Comparison of ENCODE assay signal across 8 cellular contexts in genomic region chr17:58144801-58145200, GRCh38. TPM values are rescaled to one million over a fixed set of nuclear protein-coding genes. Genes with fewer than 3 reads are reported as not detected.
"Had no signal": no experiment of that assay in that cellular context is flagged by ENCODE, and none has a peak within 500 bp of the region (broad histone marks: within the 10 kb centered on the region; RNA-seq: fewer than 3 reads in every experiment).

No MANE protein-coding gene starts in this region.

- H3K27ac Mint-ChIP-seq: IgD-negative memory B cell had no signal

- ATAC-seq: HepG2, K562 had no signal

- H3K4me2 ChIP-seq: KMS-11 had no signal

- H3K4me3 ChIP-seq: K562 had no signal

- FAIRE-seq: HepG2, K562 had no signal

- H3K4me1 Mint-ChIP-seq: IgD-negative memory B cell had no signal

- DNase-seq: IMR-90, KBM-7, KG1 had no signal

- H3K27ac ChIP-seq: HL-60, KMS-11 had no signal

RNA-seq across cellular contexts. Expression of gene OR4D1, which starts 3.4 kb away (rescaled TPM):
- polyA plus RNA-seq: HepG2, IMR-90, K562 had no signal

RNA-seq across cellular contexts. Expression of gene OR4D2, which starts 22.0 kb away (rescaled TPM):
- polyA plus RNA-seq: HepG2, IgD-negative memory B cell, IMR-90, K562 had no signal

RNA-seq across cellular contexts. Expression of gene EPX, which starts 47.7 kb away (rescaled TPM):
- polyA plus RNA-seq: HepG2, IgD-negative memory B cell, IMR-90 had no signal
